In the genomic region with DNA sequence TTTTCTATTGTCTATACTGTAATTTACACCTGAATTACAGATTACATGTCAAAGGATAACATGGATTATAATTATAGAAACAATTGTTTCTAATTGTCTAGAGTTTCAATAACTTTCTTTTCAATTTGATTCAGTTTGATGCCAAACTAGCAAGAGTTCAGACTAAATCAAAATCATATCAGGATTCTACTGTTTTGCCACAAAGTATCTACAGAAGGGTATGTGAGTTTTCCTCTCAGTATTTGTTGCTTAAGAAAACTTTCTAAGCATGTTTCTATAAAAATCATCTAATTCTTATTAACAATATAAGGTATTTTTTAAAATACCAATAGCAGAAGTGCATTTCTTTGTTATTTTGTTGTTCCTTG, we compare ENCODE assay signal across 8 cellular contexts. TPM values are rescaled to one million over a fixed set of nuclear protein-coding genes. Genes with fewer than 3 reads are reported as not detected.
"Had no signal": no experiment of that assay in that cellular context is flagged by ENCODE, and none has a peak within 500 bp of the region (broad histone marks: within the 10 kb centered on the region; RNA-seq: fewer than 3 reads in every experiment).

No MANE protein-coding gene starts in this region.

- ATAC-seq: GM12878 had no signal

- DNase-seq: GDM1, GF-D8 had no signal

- FAIRE-seq: G401.6, GM12878, GM12891, GM12892, GM18507 had no signal

- H3K4me3 ChIP-seq: GM12878 had no signal

RNA-seq across cellular contexts. Expression of a gene that starts 42.6 kb away (rescaled TPM):
- total RNA-seq: G401 had no signal
